ENCODE assay signal across 9 cellular contexts in genomic region chr6:43715056-43715788, GRCh38. TPM values are rescaled to one million over a fixed set of nuclear protein-coding genes. Genes with fewer than 3 reads are reported as not detected.
DNase-seq lines count a peak whose midpoint lies in the region; ATAC-seq and TF ChIP-seq lines count a peak whose summit lies in the region.
"Had no signal": no experiment of that assay in that cellular context is flagged by ENCODE, and none has a peak within 500 bp of the region (broad histone marks: within the 10 kb centered on the region; RNA-seq: fewer than 3 reads in every experiment).

No MANE protein-coding gene starts in this region.

- H3K27me3 Mint-ChIP-seq in nephron (ENCODE audit: low read depth) = peaks cover 5% of the 10 kb centered on the region

- DNase-seq in SW 1271 (lab: John Stamatoyannopoulos, UW) (no peak), coronary artery (ENCODE audit: low spot score) (no peak), NCI-H1436 (lab: John Stamatoyannopoulos, UW) (no peak), ascending aorta (ENCODE audit: low spot score in 2 of 2) (no peak)

- H3K27ac ChIP-seq in coronary artery (peak overlapping the region in 1 of 2 donors; percentile 64), ascending aorta (no peak overlapping the region)

- peak overlapping the region; percentile 90 to 96 (median 94) for H3K27ac Mint-ChIP-seq in nephron
- H3K27ac Mint-ChIP-seq: T-helper 1 cell treated with Interleukin-12 subunit alpha and Interleukin-12 subunit beta and Interleukin-4 antibody, amounts not matched to agents 30 μg/mL and 1 μg/mL, for 36 hours had no signal

- H3K36me3 Mint-ChIP-seq in nephron (ENCODE audit: low read depth) = no peaks in the 10 kb centered on the region

- H3K4me3 Mint-ChIP-seq in nephron = peak overlapping the region in 2 of 3 experiments; percentile 24 to 57
- H3K4me3 Mint-ChIP-seq: T-helper 1 cell treated with Interleukin-12 subunit alpha and Interleukin-12 subunit beta and Interleukin-4 antibody, amounts not matched to agents 30 μg/mL and 1 μg/mL, for 36 hours had no signal

- no peaks in the 10 kb centered on the region for H3K36me3 ChIP-seq in ascending aorta

- no peaks in the 10 kb centered on the region for H3K27me3 ChIP-seq in ascending aorta

- H3K4me1 ChIP-seq in ascending aorta = peaks cover 7% of the 10 kb centered on the region in 2 donors

- H3K4me3 ChIP-seq in coronary artery (no peak overlapping the region), ascending aorta (no peak overlapping the region)

- H3K4me1 Mint-ChIP-seq in nephron = peaks cover 75% of the 10 kb centered on the region

- ATAC-seq in GM18861 (IDR thresholded peaks at IDR 0.05; ENCODE audit: unreplicated experiment) (peak; percentile 79), GM21529 (IDR thresholded peaks at IDR 0.05; ENCODE audit: unreplicated experiment) (peak; percentile 83), HG03354 (IDR thresholded peaks at IDR 0.05; ENCODE audit: poor library complexity, severe bottlenecking, unreplicated experiment) (peak; percentile 88)

- no peaks in the 10 kb centered on the region for H3K9me3 Mint-ChIP-seq in nephron
- H3K9me3 Mint-ChIP-seq: T-helper 1 cell treated with Interleukin-12 subunit alpha and Interleukin-12 subunit beta and Interleukin-4 antibody, amounts not matched to agents 30 μg/mL and 1 μg/mL, for 36 hours had no signal

- intact Hi-C loops in ascending aorta (cut with DNase I) = no loop called here

- no peak for TF ChIP-seq CTCF in nephron (IDR thresholded peaks at IDR 0.05; ENCODE audit: unreplicated experiment in 3 of 3)
- no peak for TF ChIP-seq CTCF in coronary artery (IDR thresholded peaks at IDR 0.05)
- no peak for TF ChIP-seq CTCF in ascending aorta (IDR thresholded peaks at IDR 0.05)

- no peaks in the 10 kb centered on the region for H3K9me3 ChIP-seq in ascending aorta

RNA-seq across cellular contexts. Expression of gene MRPS18A, which starts 27.6 kb away (rescaled TPM):
- 29.8 TPM for total RNA-seq in ascending aorta

RNA-seq across cellular contexts. Expression of gene VEGFA, which starts 54.8 kb away (rescaled TPM):
- total RNA-seq in ascending aorta = 110 TPM
